8 cellular contexts compared by ENCODE assay signal in the genomic region with DNA sequence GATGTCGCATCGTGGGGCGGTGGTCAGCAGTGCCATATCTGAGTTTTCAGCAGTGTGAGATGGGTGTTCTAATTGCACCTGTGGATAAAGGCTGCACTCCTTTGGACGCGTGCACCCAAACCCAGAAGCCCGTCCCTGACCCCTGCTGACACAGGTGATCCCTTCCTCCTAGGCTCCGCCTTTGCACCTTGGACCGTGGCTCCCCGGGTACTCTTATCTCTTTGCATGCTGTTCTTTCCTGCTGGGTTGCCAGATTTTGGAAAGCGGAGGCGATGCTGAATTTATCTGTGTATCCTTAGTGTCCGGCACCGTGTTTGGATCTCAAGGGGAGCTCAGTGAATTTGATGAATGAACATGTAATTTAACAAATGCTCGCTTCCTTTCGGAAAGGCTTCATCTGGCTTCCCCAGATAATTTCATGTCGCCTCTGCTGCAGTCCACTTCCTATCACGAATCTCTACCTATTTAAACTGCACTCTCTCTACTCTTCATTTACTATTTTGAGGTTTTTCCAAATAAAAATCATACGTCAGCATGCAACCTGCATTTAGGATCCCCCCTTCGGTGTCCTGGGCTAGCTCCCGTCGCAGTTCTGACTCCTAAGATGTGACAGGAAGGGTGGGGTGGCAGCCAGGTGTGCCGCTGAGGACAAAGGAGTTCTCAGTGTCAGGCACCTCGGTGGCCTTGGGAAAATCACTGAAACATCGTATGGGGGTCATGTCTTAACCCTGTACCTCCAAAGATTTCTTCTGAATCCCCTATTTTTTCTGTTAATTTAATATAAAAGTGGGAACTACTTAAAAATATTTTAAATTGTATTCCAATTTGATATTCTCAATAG. TPM values are rescaled to one million over a fixed set of nuclear protein-coding genes. Genes with fewer than 3 reads are reported as not detected.
DNase-seq lines count a peak whose midpoint lies in the region; ATAC-seq, FAIRE-seq and TF ChIP-seq lines count a peak whose summit lies in the region.

No MANE protein-coding gene starts in this region.

- no peak for FAIRE-seq in D721Med (lab: Jason Lieb, UNC)

- 0 out of 2 replicates have a peak overlapping the region, but pooled peaks have one; percentile 56 for H3K4me3 ChIP-seq in DOHH2 (ENCODE audit: low read length)
- peak overlapping the region; percentile 91 for H3K4me3 ChIP-seq in HEK293 (ENCODE audit: low read depth, low read length)
- peak overlapping the region; percentile 53 to 77 for H3K4me3 ChIP-seq in cardiac fibroblast (replicated peaks in 1 of 2; ENCODE audit: low read depth in 2 of 2, low read length in 2 of 2)
- peak overlapping the region; percentile 52 to 57 for H3K4me3 ChIP-seq in left lung
- H3K4me3 ChIP-seq in subcutaneous abdominal adipose tissue (ENCODE audit: low read depth in 1 of 5, low read length in 5 of 5), result peak overlapping the region; percentile 66 to 89 (median 74)

- no peaks in the 10 kb centered on the region for H3K9me2 ChIP-seq in DOHH2 (replicated peaks; ENCODE audit: control insufficient read depth, low read length)

- no peaks in the 10 kb centered on the region for H3K36me3 ChIP-seq in DOHH2 (ENCODE audit: control insufficient read depth, low read length)
- H3K36me3 ChIP-seq in HEK293 (ENCODE audit: control insufficient read depth in 2 of 2, insufficient read depth in 1 of 2, low read length in 2 of 2), result no peaks in the 10 kb centered on the region
- H3K36me3 ChIP-seq in left lung, result no peaks in the 10 kb centered on the region
- no peaks in the 10 kb centered on the region for H3K36me3 ChIP-seq in subcutaneous abdominal adipose tissue (ENCODE audit: control insufficient read depth in 5 of 5, insufficient read depth in 5 of 5, low read length in 5 of 5)

- H3K4me1 ChIP-seq in DOHH2 (ENCODE audit: control insufficient read depth, low read length) (peaks cover 5% of the 10 kb centered on the region), HEK293 (ENCODE audit: control insufficient read depth, insufficient read depth, low read length) (peaks cover 13% of the 10 kb centered on the region), left lung (peaks cover 0 to 13% of the 10 kb centered on the region in 2 donors), subcutaneous abdominal adipose tissue (ENCODE audit: control insufficient read depth in 5 of 5, insufficient read depth in 5 of 5, low read length in 5 of 5) (peaks cover 0 to 21% (median 16%) of the 10 kb centered on the region in 5 donors)

- H3K79me2 ChIP-seq in DOHH2 (ENCODE audit: control insufficient read depth, low read length), result no peaks in the 10 kb centered on the region

- peaks cover 46% of the 10 kb centered on the region for H3K27me3 ChIP-seq in DOHH2 (ENCODE audit: control insufficient read depth, low read length)
- H3K27me3 ChIP-seq in left lung, result peaks cover 29 to 63% of the 10 kb centered on the region in 2 donors
- peaks cover 0 to 14% (median 4%) of the 10 kb centered on the region in 5 donors for H3K27me3 ChIP-seq in subcutaneous abdominal adipose tissue (ENCODE audit: control insufficient read depth in 5 of 5, insufficient read depth in 4 of 5, low read length in 5 of 5)

- POLR2A ChIA-PET in HEK293 (lab: Yijun Ruan, JAX), result interaction anchor here (5.0 kb wide), 1 partner anchor 101 kb away, joined by 36 read pairs; no protein-coding TSS in a partner anchor

- no peak for TF ChIP-seq CTCF in DOHH2 (IDR thresholded peaks at IDR 0.05; ENCODE audit: low read depth, low read length, poor library complexity, severe bottlenecking)
- TF ChIP-seq CTCF in HEK293 (tag by site-specific recombination; IDR thresholded peaks at IDR 0.05), result no peak
- TF ChIP-seq CTCF in cardiac fibroblast (IDR thresholded peaks at IDR 0.05; ENCODE audit: low read depth, low read length), result no peak
- TF ChIP-seq CTCF in left lung (IDR thresholded peaks at IDR 0.05), result no peak
- no peak for TF ChIP-seq CTCF in D721Med (IDR thresholded peaks at IDR 0.05; ENCODE audit: insufficient read depth, missing control alignments)

- H3K4me2 ChIP-seq in DOHH2 (ENCODE audit: low read length), result peak overlapping the region; percentile 55

- no peaks in the 10 kb centered on the region for H3K9me3 ChIP-seq in DOHH2 (ENCODE audit: control insufficient read depth, insufficient read depth, low read length)
- H3K9me3 ChIP-seq in HEK293 (ENCODE audit: control insufficient read depth, insufficient read depth, low read depth, low read length), result no peaks in the 10 kb centered on the region
- H3K9me3 ChIP-seq in left lung, result no peaks in the 10 kb centered on the region
- no peaks in the 10 kb centered on the region for H3K9me3 ChIP-seq in subcutaneous abdominal adipose tissue (ENCODE audit: control insufficient read depth in 5 of 5, low read length in 5 of 5)

- no peaks in the 10 kb centered on the region for H4K20me1 ChIP-seq in DOHH2 (ENCODE audit: control insufficient read depth, insufficient read depth, low read depth, low read length)

- no peak overlapping the region for H3K27ac ChIP-seq in DOHH2 (ENCODE audit: low read depth, low read length)
- peak overlapping the region; percentile 92; the same call in 1 of the 2 replicates for H3K27ac ChIP-seq in HEK293 (ENCODE audit: extremely low read depth, low read depth, low read length)
- H3K27ac ChIP-seq in left lung, result peak overlapping the region; percentile 82 to 84
- no peak overlapping the region for H3K27ac ChIP-seq in subcutaneous abdominal adipose tissue (ENCODE audit: low read depth, low read length)

- no peaks in the 10 kb centered on the region for H3F3A ChIP-seq in DOHH2 (ENCODE audit: control insufficient read depth, insufficient read depth)

- H3K9ac ChIP-seq in subcutaneous abdominal adipose tissue (ENCODE audit: low read length in 5 of 5), result peak overlapping the region in 2 of 5 donors; percentile 72 to 81

- intact Hi-C loops in left lung (cut with DNase I), result loop anchor here in 1 of 2 donors (5.0 kb wide), 1 partner anchor 106 kb away; no protein-coding TSS in a partner anchor

- peak; percentile 64 for ATAC-seq in left lung
- ATAC-seq in HG03135 (IDR thresholded peaks at IDR 0.05; ENCODE audit: unreplicated experiment), result no peak

- CTCF ChIA-PET in HEK293 (lab: Yijun Ruan, JAX), result interaction anchor here (0.6 to 3.1 kb wide), 22 partner anchors 11 to 657 kb away, joined by 3 to 188 read pairs (median 4); no protein-coding TSS in a partner anchor

- DNase-seq in NCI-H748 treated with DMSO at 0.1 percent for 48 hours (lab: John Stamatoyannopoulos, UW) (peak; percentile 68), cardiac fibroblast (ENCODE audit: low read depth in 2 of 2) (no peak), left lung (peak in 1 of 2 donors; percentile 41), D721Med (ENCODE audit: insufficient read length, low spot score) (no peak)

TF ChIP-seq in HEK293, 187 proteins besides CTCF, POLR2A, EP300 and RAD21 (continues in another document):
- no peak for TF ChIP-seq ZNF23 (tag by site-specific recombination; IDR thresholded peaks at IDR 0.05; ENCODE audit: borderline replicate concordance)
- peak; percentile 71 for TF ChIP-seq SCRT2 (tag by site-specific recombination; IDR thresholded peaks at IDR 0.05)
- TF ChIP-seq, protein P1, sequence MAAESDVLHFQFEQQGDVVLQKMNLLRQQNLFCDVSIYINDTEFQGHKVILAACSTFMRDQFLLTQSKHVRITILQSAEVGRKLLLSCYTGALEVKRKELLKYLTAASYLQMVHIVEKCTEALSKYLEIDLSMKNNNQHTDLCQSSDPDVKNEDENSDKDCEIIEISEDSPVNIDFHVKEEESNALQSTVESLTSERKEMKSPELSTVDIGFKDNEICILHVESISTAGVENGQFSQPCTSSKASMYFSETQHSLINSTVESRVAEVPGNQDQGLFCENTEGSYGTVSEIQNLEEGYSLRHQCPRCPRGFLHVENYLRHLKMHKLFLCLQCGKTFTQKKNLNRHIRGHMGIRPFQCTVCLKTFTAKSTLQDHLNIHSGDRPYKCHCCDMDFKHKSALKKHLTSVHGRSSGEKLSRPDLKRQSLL (tag by site-specific recombination; IDR thresholded peaks at IDR 0.05), result no peak
- TF ChIP-seq, protein P2, sequence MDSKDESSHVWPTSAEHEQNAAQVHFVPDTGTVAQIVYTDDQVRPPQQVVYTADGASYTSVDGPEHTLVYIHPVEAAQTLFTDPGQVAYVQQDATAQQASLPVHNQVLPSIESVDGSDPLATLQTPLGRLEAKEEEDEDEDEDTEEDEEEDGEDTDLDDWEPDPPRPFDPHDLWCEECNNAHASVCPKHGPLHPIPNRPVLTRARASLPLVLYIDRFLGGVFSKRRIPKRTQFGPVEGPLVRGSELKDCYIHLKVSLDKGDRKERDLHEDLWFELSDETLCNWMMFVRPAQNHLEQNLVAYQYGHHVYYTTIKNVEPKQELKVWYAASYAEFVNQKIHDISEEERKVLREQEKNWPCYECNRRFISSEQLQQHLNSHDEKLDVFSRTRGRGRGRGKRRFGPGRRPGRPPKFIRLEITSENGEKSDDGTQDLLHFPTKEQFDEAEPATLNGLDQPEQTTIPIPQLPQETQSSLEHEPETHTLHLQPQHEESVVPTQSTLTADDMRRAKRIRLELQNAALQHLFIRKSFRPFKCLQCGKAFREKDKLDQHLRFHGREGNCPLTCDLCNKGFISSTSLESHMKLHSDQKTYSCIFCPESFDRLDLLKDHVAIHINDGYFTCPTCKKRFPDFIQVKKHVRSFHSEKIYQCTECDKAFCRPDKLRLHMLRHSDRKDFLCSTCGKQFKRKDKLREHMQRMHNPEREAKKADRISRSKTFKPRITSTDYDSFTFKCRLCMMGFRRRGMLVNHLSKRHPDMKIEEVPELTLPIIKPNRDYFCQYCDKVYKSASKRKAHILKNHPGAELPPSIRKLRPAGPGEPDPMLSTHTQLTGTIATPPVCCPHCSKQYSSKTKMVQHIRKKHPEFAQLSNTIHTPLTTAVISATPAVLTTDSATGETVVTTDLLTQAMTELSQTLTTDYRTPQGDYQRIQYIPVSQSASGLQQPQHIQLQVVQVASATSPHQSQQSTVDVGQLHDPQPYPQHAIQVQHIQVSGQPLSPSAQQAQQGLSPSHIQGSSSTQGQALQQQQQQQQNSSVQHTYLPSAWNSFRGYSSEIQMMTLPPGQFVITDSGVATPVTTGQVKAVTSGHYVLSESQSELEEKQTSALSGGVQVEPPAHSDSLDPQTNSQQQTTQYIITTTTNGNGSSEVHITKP (tag by site-specific recombination; IDR thresholded peaks at IDR 0.05), result peak; percentile 82
- no peak for TF ChIP-seq MYNN (tag by site-specific recombination; IDR thresholded peaks at IDR 0.05; ENCODE audit: borderline replicate concordance)
- no peak for TF ChIP-seq TRIM28 (IDR thresholded peaks at IDR 0.05; ENCODE audit: borderline replicate concordance, low read length)
- TF ChIP-seq ZNF670 (tag by site-specific recombination; IDR thresholded peaks at IDR 0.05; ENCODE audit: low read depth), result no peak

RNA-seq across cellular contexts. Expression of a gene that starts 0.8 kb away (rescaled TPM):
- 10 to 100 TPM; 31.4 to 64.9 TPM for total RNA-seq in left lung

RNA-seq across cellular contexts. Expression of a gene that starts 53.8 kb away (rescaled TPM):
- total RNA-seq in left lung, result 10 to 100 TPM; 16.9 to 22.6 TPM

Comparison
In these comparisons a context has a peak if more than half of its experiments do, and no peak if none do; other contexts are left out.
1. H3K27ac ChIP-seq: peak in HEK293 (single experiment) and left lung (2 of 2); none in DOHH2 (single experiment) and subcutaneous abdominal adipose tissue (single experiment).
2. Peak in every context shown above with its lines, with median percentiles within 50 percentile points of each other: H3K4me3 ChIP-seq.